ENCODE assay signal across 23 cellular contexts in genomic region chr4:139711461-139711860, GRCh38. TPM values are rescaled to one million over a fixed set of nuclear protein-coding genes. Genes with fewer than 3 reads are reported as not detected.
DNase-seq lines count a peak whose midpoint lies in the region; ATAC-seq, FAIRE-seq and TF ChIP-seq lines count a peak whose summit lies in the region.
"Had no signal": no experiment of that assay in that cellular context is flagged by ENCODE, and none has a peak within 500 bp of the region (broad histone marks: within the 10 kb centered on the region; RNA-seq: fewer than 3 reads in every experiment).

No MANE protein-coding gene starts in this region.

- H3K4me3 Mint-ChIP-seq in chondrocyte (ENCODE audit: unreplicated experiment) (no peak overlapping the region), nephron progenitor cell (no peak overlapping the region)
- H3K4me3 Mint-ChIP-seq: CD4-positive, alpha-beta memory T cell; natural killer cell treated with Interleukin-12 subunit alpha and Interleukin-12 subunit beta and Interleukin-15 and Interleukin-18, amount 100 ng/mL, for 72 hours had no signal

- ATAC-seq in A549, result peak in 1 of 2 experiments; percentile 56; a peak in 2 of 6 replicates
- peak; percentile 21; the same call in 1 of the 2 replicates for ATAC-seq in IMR-90 (ENCODE audit: low read depth)
- ATAC-seq in PC-3, result no peak
- no peak for ATAC-seq in HG03571 (IDR thresholded peaks at IDR 0.05; ENCODE audit: unreplicated experiment)
- no peak for ATAC-seq in GM21528 (IDR thresholded peaks at IDR 0.05; ENCODE audit: low FRiP score, unreplicated experiment)
- ATAC-seq: natural killer cell treated with Interleukin-12 subunit alpha and Interleukin-12 subunit beta and Interleukin-15 and Interleukin-18, amount 100 ng/mL, for 72 hours had no signal

- no peaks in the 10 kb centered on the region for H3K79me2 ChIP-seq in PC-3 (ENCODE audit: low read length)

- H2BK15ac ChIP-seq in IMR-90 (ENCODE audit: low read depth, low read length), result no peak overlapping the region

- no peak overlapping the region for H2BK20ac ChIP-seq in IMR-90 (ENCODE audit: low read depth, low read length)

- no peak overlapping the region for H3K9ac ChIP-seq in IMR-90 (ENCODE audit: low read depth, low read length)
- no peak overlapping the region for H3K9ac ChIP-seq in PC-3 (ENCODE audit: low read length)

- H3K4me1 ChIP-seq in A549 (peaks cover 18% of the 10 kb centered on the region; the same call in 1 of the 3 replicates), IMR-90 (ENCODE audit: control insufficient read depth, insufficient read depth, low read length) (peaks cover 6% of the 10 kb centered on the region; the same call in 1 of the 2 replicates), PC-3 (ENCODE audit: insufficient read depth, low read length) (no peaks in the 10 kb centered on the region)
- H3K4me1 ChIP-seq: vagina had no signal

- TF ChIP-seq POLR2A in A549 (IDR thresholded peaks at IDR 0.05; ENCODE audit: low read length) (no peak), IMR-90 (IDR thresholded peaks at IDR 0.05; ENCODE audit: low read depth, low read length) (no peak)

- H2AFZ ChIP-seq in IMR-90 (replicated peaks; ENCODE audit: low read length, poor library complexity), result no peak overlapping the region
- H2AFZ ChIP-seq in PC-3 (ENCODE audit: low read length), result no peak overlapping the region

- POLR2A ChIA-PET in A549 (lab: Yijun Ruan, JAX) (no interaction called here), IMR-90 (lab: Charles Lee; ENCODE audit: unreplicated experiment) (no interaction called here), PC-3 (lab: Charles Lee; ENCODE audit: unreplicated experiment) (no interaction called here)

- no peaks in the 10 kb centered on the region for H3K79me1 ChIP-seq in IMR-90 (ENCODE audit: low read depth in 1 of 2, low read length in 2 of 2)

- H3K9me3 Mint-ChIP-seq in chondrocyte (ENCODE audit: low read depth) (peaks cover 5% of the 10 kb centered on the region), nephron progenitor cell (peaks cover 22% of the 10 kb centered on the region)
- H3K9me3 Mint-ChIP-seq: natural killer cell treated with Interleukin-12 subunit alpha and Interleukin-12 subunit beta and Interleukin-15 and Interleukin-18, amount 100 ng/mL, for 72 hours had no signal

- H3K4me2 ChIP-seq in A549 (no peak overlapping the region), IMR-90 (ENCODE audit: low read depth, low read length) (no peak overlapping the region), PC-3 (ENCODE audit: low read length) (no peak overlapping the region)

- H3K27ac ChIP-seq in A549 (peak overlapping the region; percentile 9 to 68; a peak in 2 of 6 replicates), IMR-90 (ENCODE audit: insufficient read depth, low read length) (no peak overlapping the region), PC-3 (ENCODE audit: low read length) (no peak overlapping the region)
- H3K27ac ChIP-seq: vagina had no signal

- no peak overlapping the region for H2BK120ac ChIP-seq in IMR-90 (ENCODE audit: low read depth, low read length)

- no peak overlapping the region for H3K14ac ChIP-seq in IMR-90 (replicated peaks; ENCODE audit: low read depth, low read length)

- no peak overlapping the region for H4K8ac ChIP-seq in IMR-90 (ENCODE audit: low read depth in 2 of 2, low read length in 2 of 2)

- peaks cover 6% of the 10 kb centered on the region for H3K36me3 Mint-ChIP-seq in chondrocyte (ENCODE audit: low read depth)
- peaks cover 57% of the 10 kb centered on the region for H3K36me3 Mint-ChIP-seq in nephron progenitor cell (ENCODE audit: low read depth)
- H3K36me3 Mint-ChIP-seq: natural killer cell treated with Interleukin-12 subunit alpha and Interleukin-12 subunit beta and Interleukin-15 and Interleukin-18, amount 100 ng/mL, for 72 hours had no signal

- intact Hi-C loops in IMR-90 (cut with micrococcal nuclease) (loop anchor here (1.0 kb wide), 1 partner anchor 22 kb away; no protein-coding TSS in a partner anchor), PC-3 (cut with micrococcal nuclease) (no loop called here)

- H3K4me1 Mint-ChIP-seq in chondrocyte (ENCODE audit: low read depth) (peaks cover 41% of the 10 kb centered on the region), nephron progenitor cell (peaks cover 37% of the 10 kb centered on the region)
- H3K4me1 Mint-ChIP-seq: CD4-positive, alpha-beta memory T cell had no signal

- TF ChIP-seq CTCF in A549 (IDR thresholded peaks at IDR 0.05) (no peak), IMR-90 (conservative IDR thresholded peaks at IDR 0.05; ENCODE audit: low read depth, low read length) (no peak), chondrocyte (IDR thresholded peaks at IDR 0.05) (no peak), nephron progenitor cell (IDR thresholded peaks at IDR 0.05) (no peak), PC-3 (conservative IDR thresholded peaks at IDR 0.05; ENCODE audit: low read depth, low read length) (no peak)

- no peak overlapping the region for H3K56ac ChIP-seq in IMR-90 (ENCODE audit: extremely low read depth, insufficient read depth, low read length)

- no peaks in the 10 kb centered on the region for H3K36me3 ChIP-seq in IMR-90 (ENCODE audit: control insufficient read depth, insufficient read depth, low read length)
- no peaks in the 10 kb centered on the region for H3K36me3 ChIP-seq in PC-3 (ENCODE audit: low read depth, low read length)
- H3K36me3 ChIP-seq: vagina had no signal

- no peaks in the 10 kb centered on the region for H3K9me2 ChIP-seq in PC-3 (replicated peaks; ENCODE audit: low read length)

- H3K23ac ChIP-seq in IMR-90 (ENCODE audit: low read depth, low read length), result no peak overlapping the region

- H2AK5ac ChIP-seq in IMR-90 (ENCODE audit: low read depth, low read length), result no peak overlapping the region

- no peak overlapping the region for H3K4ac ChIP-seq in IMR-90 (ENCODE audit: low read depth, low read length)

- no peaks in the 10 kb centered on the region for H3F3A ChIP-seq in PC-3 (ENCODE audit: low read length, unreplicated experiment)

- in situ Hi-C loops in IMR-90 (cut with MboI; ENCODE audit: low sequenced_read_pairs), result no loop called here

- H3K9me3 ChIP-seq in A549, result no peaks in the 10 kb centered on the region
- no peaks in the 10 kb centered on the region for H3K9me3 ChIP-seq in IMR-90 (ENCODE audit: control insufficient read depth, insufficient read depth, low read length)
- no peaks in the 10 kb centered on the region for H3K9me3 ChIP-seq in PC-3 (ENCODE audit: low read length)
- H3K9me3 ChIP-seq: vagina had no signal

- no peak overlapping the region for H4K5ac ChIP-seq in IMR-90 (ENCODE audit: low read depth, low read length)

- H4K20me1 ChIP-seq in IMR-90 (ENCODE audit: insufficient read depth, low read length) (no peaks in the 10 kb centered on the region), PC-3 (ENCODE audit: low read length) (no peaks in the 10 kb centered on the region)

- no peak for TF ChIP-seq EP300 in A549 (IDR thresholded peaks at IDR 0.05)

- H3K27me3 Mint-ChIP-seq in chondrocyte (ENCODE audit: low read depth), result no peaks in the 10 kb centered on the region
- no peaks in the 10 kb centered on the region for H3K27me3 Mint-ChIP-seq in nephron progenitor cell (ENCODE audit: low read depth, poor library complexity)
- H3K27me3 Mint-ChIP-seq: natural killer cell treated with Interleukin-12 subunit alpha and Interleukin-12 subunit beta and Interleukin-15 and Interleukin-18, amount 100 ng/mL, for 72 hours had no signal

- H3K27me3 ChIP-seq in IMR-90 (ENCODE audit: control insufficient read depth, insufficient read depth, low read length) (no peaks in the 10 kb centered on the region), PC-3 (ENCODE audit: low read length) (no peaks in the 10 kb centered on the region)
- H3K27me3 ChIP-seq: vagina had no signal

- no peaks in the 10 kb centered on the region for H3K9me1 ChIP-seq in IMR-90 (ENCODE audit: insufficient read depth, low read length)

- peak in 1 of 2 experiments; percentile 40 for DNase-seq in A549 (ENCODE audit: low read depth in 1 of 2, low spot score in 1 of 2)
- peak; percentile 54 for DNase-seq in IMR-90
- DNase-seq in chondrocyte (ENCODE audit: low spot score), result no peak
- DNase-seq in nephron progenitor cell, result no peak
- no peak for DNase-seq in PC-3
- DNase-seq in AG08395 (ENCODE audit: low spot score), result no peak
- DNase-seq: activated CD4-positive, alpha-beta T cell treated with anti-CD3 and anti-CD28 coated beads, Interleukin-2, amount 50 U/mL, for 1 hour; CD4-positive, alpha-beta memory T cell; HCEC 1CT; hippocampal formation; islet precursor cell; Kasumi-1; NCI-H1436; NCI-H2171; NCI-H774; OCI-M1; stimulated activated CD4-positive, alpha-beta T cell treated with anti-CD3 and anti-CD28 coated beads, Interleukin-4, amount 100 ng/mL, for 24 hours had no signal

- BruUV-seq in IMR-90 (replicated peaks; lab: Mats Ljungman, UMichigan) (no TSS peak), PC-3 (replicated peaks; lab: Mats Ljungman, UMichigan) (no TSS peak)

- dilution Hi-C loops in IMR-90 (cut with HindIII; ENCODE audit: low sequenced_read_pairs, unreplicated experiment), result no loop called here

- 49% methylated on average over 4 of the region's 4 CpGs for WGBS in A549 (ENCODE audit: missing lambda C conversion rate)
- 100% methylated on average over 1 of the region's 4 CpGs; no CpG with 5 or more reads in 1 of the 2 experiments for whole genome bisulfite sequencing in IMR-90 (ENCODE audit: extremely low coverage in 2 of 2, insufficient read length in 1 of 2), 2 experiments

- no peak for TF ChIP-seq RAD21 in A549 (conservative IDR thresholded peaks at IDR 0.05 in 1 of 2, IDR thresholded peaks at IDR 0.05 in 1 of 2)
- TF ChIP-seq RAD21 in IMR-90 (IDR thresholded peaks at IDR 0.05; ENCODE audit: low read length), result no peak

- no peak overlapping the region for H3K4me3 ChIP-seq in A549
- no peak overlapping the region for H3K4me3 ChIP-seq in IMR-90 (ENCODE audit: insufficient read depth, low read depth, low read length)
- H3K4me3 ChIP-seq in PC-3 (ENCODE audit: low read length), result no peak overlapping the region
- H3K4me3 ChIP-seq: skin epidermis, vagina had no signal

- H3K27ac Mint-ChIP-seq in chondrocyte (ENCODE audit: unreplicated experiment) (peak overlapping the region; percentile 68), nephron progenitor cell (peak overlapping the region; percentile 78)
- H3K27ac Mint-ChIP-seq: CD4-positive, alpha-beta memory T cell; natural killer cell treated with Interleukin-12 subunit alpha and Interleukin-12 subunit beta and Interleukin-15 and Interleukin-18, amount 100 ng/mL, for 72 hours had no signal

- no peak overlapping the region for H3K18ac ChIP-seq in IMR-90 (ENCODE audit: low read depth, low read length)

- CTCF ChIA-PET in A549 (lab: Yijun Ruan, JAX) (no interaction called here), IMR-90 (lab: Yijun Ruan, JAX) (interaction anchor here (0.6 kb wide), 1 partner anchor 427 kb away, joined by 5 read pairs; no protein-coding TSS in a partner anchor), PC-3 (lab: Charles Lee) (no interaction called here)

- no peak overlapping the region for H2AK9ac ChIP-seq in IMR-90 (replicated peaks; ENCODE audit: low read depth, low read length, poor library complexity)

- no peak overlapping the region for H2BK5ac ChIP-seq in IMR-90 (ENCODE audit: low read depth, low read length, poor library complexity, severe bottlenecking)

- FAIRE-seq in A549 (lab: Jason Lieb, UNC), result no peak
- FAIRE-seq: colon had no signal

- no peak overlapping the region for H4K91ac ChIP-seq in IMR-90 (ENCODE audit: insufficient read depth, low read depth, low read length)

RNA-seq across cellular contexts. Expression of gene MGST2, which starts 45.8 kb away (rescaled TPM):
- polyA plus RNA-seq in A549 (2011; rRNA removed), result 61.1 and 62.1 TPM in 2 replicates
- polyA plus RNA-seq in A549 (2012; cell fraction: cytosol; rRNA removed), result 22.9 and 26.6 TPM in 2 replicates
- 12.1 and 21.3 TPM in 2 replicates for polyA plus RNA-seq in A549 (2012; cell fraction: nucleus; rRNA removed)
- 44.0 to 45.7 TPM (median 45.0 TPM) in 3 replicates for polyA plus RNA-seq in A549 (2017; fragmentation: RNase III; extraction: RNeasy Plus Mini Kit Qiagen cat#74134 plus additional on column Dnase treatment)
- polyA minus RNA-seq in A549 (2011; rRNA and poly(A)+ RNA removed), result 9.5 and 14.6 TPM in 2 replicates
- total RNA-seq in IMR-90 (2012; rRNA removed), result 4.8 and 8.1 TPM in 2 replicates
- 9.0 and 10.5 TPM in 2 replicates for polyA plus RNA-seq in IMR-90 (2012; rRNA removed)
- polyA plus RNA-seq in IMR-90 (2012; cell fraction: cytosol; rRNA removed), result 3.4 and 5.8 TPM in 2 replicates
- 1.1 and 4.5 TPM in 2 replicates for polyA plus RNA-seq in IMR-90 (2012; cell fraction: nucleus; rRNA removed; ENCODE audit: low replicate concordance)
- total RNA-seq in chondrocyte, result 21.4 to 36.0 TPM (median 23.7 TPM) in 3 replicates
- 31.6 and 39.0 TPM in 2 replicates for total RNA-seq in PC-3 (2014; rRNA removed)

Comparison
In these comparisons a context has a peak if more than half of its experiments do, and no peak if none do; other contexts are left out.
1. H3K27ac ChIP-seq: peak in A549 (2 of 2); none in IMR-90 (single experiment) and PC-3 (single experiment).